Comparison of ENCODE assay signal across 8 cellular contexts in genomic region chr2:224522483-224522882, GRCh38.
DNase-seq lines count a peak whose midpoint lies in the region; ATAC-seq, FAIRE-seq and TF ChIP-seq lines count a peak whose summit lies in the region.
"Not testable (repeated sequence)": the region's sequence is repeated elsewhere in the genome, so short reads cannot be mapped to it uniquely, and the experiment has no call there.

No MANE protein-coding gene starts in this region.

- not testable (repeated sequence) for FAIRE-seq in astrocyte (lab: Jason Lieb, UNC)

- peak overlapping the region; percentile 11; the same call in 1 of the 2 replicates for H3K27ac ChIP-seq in ACC112 (ENCODE audit: low read depth, low read length)
- peak overlapping the region; percentile 100 for H3K27ac ChIP-seq in SU-DHL-6 (ENCODE audit: low read depth, low read length)
- not testable (repeated sequence) for H3K27ac ChIP-seq in astrocyte (ENCODE audit: low read depth, low read length)
- H3K27ac ChIP-seq in fibroblast of lung (ENCODE audit: insufficient read depth, low read length), result peak overlapping the region; percentile 33

- H2AFZ ChIP-seq in ACC112 (ENCODE audit: low read length, unreplicated experiment); SU-DHL-6 (ENCODE audit: low read depth, low read length, severe bottlenecking); astrocyte (ENCODE audit: low read depth, low read length); fibroblast of lung (ENCODE audit: low read length): not testable (repeated sequence)

- not testable (repeated sequence) for H3K4me3 ChIP-seq in ACC112 (ENCODE audit: low read depth, low read length); astrocyte (ENCODE audit: insufficient read depth, low read depth, low read length); fibroblast of lung (replicated peaks in 1 of 4; ENCODE audit: control extremely low read depth in 1 of 4, insufficient read depth in 1 of 4, low read depth in 3 of 4, low read length in 4 of 4)
- peak overlapping the region; percentile 53 for H3K4me3 ChIP-seq in GM12865 (ENCODE audit: low read depth, low read length)
- H3K4me3 ChIP-seq in SU-DHL-6 (ENCODE audit: insufficient read depth, low read length, poor library complexity, severe bottlenecking), result peak overlapping the region; percentile 26

- H3K9ac ChIP-seq in SU-DHL-6 (ENCODE audit: low read length), result peak overlapping the region; percentile 41; the same call in 1 of the 2 replicates
- H3K9ac ChIP-seq in astrocyte (ENCODE audit: low read length); fibroblast of lung (ENCODE audit: insufficient read depth, low read length): not testable (repeated sequence)

- not testable (repeated sequence) for H3K9me2 ChIP-seq in SU-DHL-6 (replicated peaks; ENCODE audit: insufficient read depth, low read length)

- H3K27me3 ChIP-seq in ACC112 (ENCODE audit: insufficient read depth, low read length); SU-DHL-6 (ENCODE audit: low read length); astrocyte (ENCODE audit: insufficient read depth, low read length); fibroblast of lung (ENCODE audit: control insufficient read depth, insufficient read depth, low read length): not testable (repeated sequence)

- peak overlapping the region; percentile 97 for H3K4me2 ChIP-seq in SU-DHL-6 (ENCODE audit: low read depth, low read length, poor library complexity, severe bottlenecking)
- H3K4me2 ChIP-seq in astrocyte (ENCODE audit: low read length); fibroblast of lung (ENCODE audit: extremely low read depth, insufficient read depth, low read length): not testable (repeated sequence)

- H3K36me3 ChIP-seq in ACC112 (ENCODE audit: insufficient read depth, low read length); SU-DHL-6 (ENCODE audit: low read length); astrocyte (ENCODE audit: insufficient read depth, low read length); fibroblast of lung (ENCODE audit: control insufficient read depth, insufficient read depth, low read length): not testable (repeated sequence)

- peak overlapping the region; percentile 4 for H3K27ac Mint-ChIP-seq in astrocyte (ENCODE audit: unreplicated experiment)
- H3K27ac Mint-ChIP-seq in naive B cell, result peak overlapping the region in 4 of 6 donors; percentile 83 to 93 (median 88)
- H3K27ac Mint-ChIP-seq in stimulated activated memory B cell treated with anti-CD40 and anti-IgM and Interleukin-4, amounts not matched to agents 10 μg/mL and 1 μg/mL and 100 μg/mL, for 72 hours, result peak overlapping the region; percentile 94

- DNase-seq in GM12865 (ENCODE audit: low read depth); astrocyte (ENCODE audit: low read depth); fibroblast of lung (ENCODE audit: low read depth in 2 of 2); naive B cell: not testable (repeated sequence)
- DNase-seq in NAMALWA (ENCODE audit: low spot score), result peak; percentile 16

- not testable (repeated sequence) for H3K36me3 Mint-ChIP-seq in astrocyte (ENCODE audit: low read depth, unreplicated experiment); naive B cell; stimulated activated memory B cell treated with anti-CD40 and anti-IgM and Interleukin-4, amounts not matched to agents 10 μg/mL and 1 μg/mL and 100 μg/mL, for 72 hours

- not testable (repeated sequence) for H3K9me3 ChIP-seq in SU-DHL-6 (ENCODE audit: insufficient read depth, low read length); astrocyte (ENCODE audit: insufficient read depth, low read depth, low read length); fibroblast of lung (ENCODE audit: control insufficient read depth, insufficient read depth, low read depth, low read length)

- H3K79me2 ChIP-seq in ACC112 (ENCODE audit: control insufficient read depth, insufficient read depth, low read length, unreplicated experiment), result peaks cover 85% of the 10 kb centered on the region
- peaks cover 92% of the 10 kb centered on the region for H3K79me2 ChIP-seq in SU-DHL-6 (ENCODE audit: insufficient read depth, low read length)
- peaks cover 99% of the 10 kb centered on the region for H3K79me2 ChIP-seq in astrocyte (ENCODE audit: insufficient read depth, low read length)
- peaks cover 78% of the 10 kb centered on the region for H3K79me2 ChIP-seq in fibroblast of lung (ENCODE audit: control insufficient read depth, insufficient read depth, low read length)

- H3K27me3 Mint-ChIP-seq in astrocyte (ENCODE audit: low read depth, unreplicated experiment); naive B cell; stimulated activated memory B cell treated with anti-CD40 and anti-IgM and Interleukin-4, amounts not matched to agents 10 μg/mL and 1 μg/mL and 100 μg/mL, for 72 hours: not testable (repeated sequence)

- H3K9me3 Mint-ChIP-seq in astrocyte (ENCODE audit: unreplicated experiment); naive B cell; stimulated activated memory B cell treated with anti-CD40 and anti-IgM and Interleukin-4, amounts not matched to agents 10 μg/mL and 1 μg/mL and 100 μg/mL, for 72 hours: not testable (repeated sequence)

- H3K4me1 Mint-ChIP-seq in astrocyte (ENCODE audit: low read depth, unreplicated experiment), result peaks cover 40% of the 10 kb centered on the region
- peaks cover 54 to 86% (median 65%) of the 10 kb centered on the region in 3 donors for H3K4me1 Mint-ChIP-seq in naive B cell
- H3K4me1 Mint-ChIP-seq in stimulated activated memory B cell treated with anti-CD40 and anti-IgM and Interleukin-4, amounts not matched to agents 10 μg/mL and 1 μg/mL and 100 μg/mL, for 72 hours, result peaks cover 69% of the 10 kb centered on the region

- ATAC-seq in naive B cell (ENCODE audit: low read depth in 2 of 2); stimulated activated memory B cell treated with anti-CD40 and anti-IgM and Interleukin-4, amounts not matched to agents 10 μg/mL and 1 μg/mL and 100 μg/mL, for 72 hours: not testable (repeated sequence)

- H3K4me1 ChIP-seq in ACC112 (ENCODE audit: control insufficient read depth, insufficient read depth, low read length, unreplicated experiment) (peaks cover 48% of the 10 kb centered on the region), astrocyte (ENCODE audit: insufficient read depth, low read length) (peaks cover 18% of the 10 kb centered on the region), fibroblast of lung (ENCODE audit: control insufficient read depth, extremely low read depth, insufficient read depth, low read length) (peaks cover 17% of the 10 kb centered on the region)

- peaks cover 82% of the 10 kb centered on the region for H3F3A ChIP-seq in SU-DHL-6 (ENCODE audit: insufficient read depth)

- not testable (repeated sequence) for H3K4me3 Mint-ChIP-seq in astrocyte (ENCODE audit: unreplicated experiment); stimulated activated memory B cell treated with anti-CD40 and anti-IgM and Interleukin-4, amounts not matched to agents 10 μg/mL and 1 μg/mL and 100 μg/mL, for 72 hours
- H3K4me3 Mint-ChIP-seq in naive B cell, result peak overlapping the region; percentile 29 to 83 (median 68)

- not testable (repeated sequence) for H4K20me1 ChIP-seq in SU-DHL-6 (ENCODE audit: low read depth, low read length); fibroblast of lung (ENCODE audit: control insufficient read depth, extremely low read depth, insufficient read depth, low read length)
- peaks cover 47% of the 10 kb centered on the region for H4K20me1 ChIP-seq in astrocyte (ENCODE audit: insufficient read depth, low read length)

- not testable (repeated sequence) for TF ChIP-seq CTCF in GM12865 (IDR thresholded peaks at IDR 0.05; ENCODE audit: insufficient read depth, low read depth, low read length, missing control alignments); SU-DHL-6 (IDR thresholded peaks at IDR 0.05; ENCODE audit: insufficient read depth, low read length, poor library complexity, severe bottlenecking); astrocyte (IDR thresholded peaks at IDR 0.05; ENCODE audit: insufficient read depth, low read depth, low read length); fibroblast of lung (conservative IDR thresholded peaks at IDR 0.05 in 1 of 2, IDR thresholded peaks at IDR 0.05 in 1 of 2; ENCODE audit: low read depth in 1 of 2, low read length in 2 of 2)

Comparison
In these comparisons a context has a peak if more than half of its experiments do, and no peak if none do; other contexts are left out.
1. H3K27ac Mint-ChIP-seq: peak in every context shown above with its lines; median percentile 94 in stimulated activated memory B cell treated with anti-CD40 and anti-IgM and Interleukin-4, amounts not matched to agents 10 μg/mL and 1 μg/mL and 100 μg/mL, for 72 hours; 88 in naive B cell; 4 in astrocyte.